8 cellular contexts compared by ENCODE assay signal in genomic region chr9:15295761-15296405, GRCh38. TPM values are rescaled to one million over a fixed set of nuclear protein-coding genes. Genes with fewer than 3 reads are reported as not detected.
DNase-seq lines count a peak whose midpoint lies in the region; ATAC-seq and TF ChIP-seq lines count a peak whose summit lies in the region.

No MANE protein-coding gene starts in this region.

- peaks cover 28% of the 10 kb centered on the region for H3K4me1 ChIP-seq in stomach smooth muscle (ENCODE audit: control insufficient read depth, insufficient read depth, low read length)

- H3K36me3 ChIP-seq in kidney epithelial cell (ENCODE audit: control insufficient read depth, insufficient read depth, low read length) (no peaks in the 10 kb centered on the region), stomach smooth muscle (ENCODE audit: control insufficient read depth in 2 of 2, insufficient read depth in 2 of 2, low read length in 2 of 2) (peaks cover 0 to 3% of the 10 kb centered on the region in 2 donors)

- in situ Hi-C loops in ACHN (cut with HindIII; ENCODE audit: low pct_ligation_motif_present, low pct_unique_long_range_greater_than_20kb, low sequenced_read_pairs), result no loop called here

- peak overlapping the region; percentile 45 to 72 for H3K9ac ChIP-seq in stomach smooth muscle (ENCODE audit: low read length in 2 of 2)

- peak; percentile 31 for ATAC-seq in GM18909 (IDR thresholded peaks at IDR 0.05; ENCODE audit: poor library complexity, unreplicated experiment)

- H3K27me3 ChIP-seq in kidney epithelial cell (ENCODE audit: control insufficient read depth, insufficient read depth, low read length) (no peaks in the 10 kb centered on the region), stomach smooth muscle (ENCODE audit: control insufficient read depth in 1 of 2, insufficient read depth in 2 of 2, low read length in 2 of 2) (no peaks in the 10 kb centered on the region)

- H3K4me3 ChIP-seq in kidney epithelial cell (ENCODE audit: low read depth, low read length), result peak overlapping the region; percentile 32
- H3K4me3 ChIP-seq in stomach smooth muscle (ENCODE audit: low read length in 2 of 2), result peak overlapping the region; percentile 50 to 73

- DNase-seq in ACHN (peak; percentile 57), KG1 (lab: John Stamatoyannopoulos, UW) (peak; percentile 41), amniotic stem cell (lab: John Stamatoyannopoulos, UW) (peak; percentile 23), kidney epithelial cell (ENCODE audit: low read depth) (peak; percentile 62), COLO668 (lab: John Stamatoyannopoulos, UW; ENCODE audit: unreplicated experiment) (no peak), GDM1 (lab: John Stamatoyannopoulos, UW) (no peak)

- H3K9me3 ChIP-seq in stomach smooth muscle (ENCODE audit: control insufficient read depth in 2 of 2, low read length in 2 of 2), result no peaks in the 10 kb centered on the region

- peak overlapping the region; percentile 85 for H3K27ac ChIP-seq in stomach smooth muscle (ENCODE audit: low read length)

- TF ChIP-seq CTCF in kidney epithelial cell (IDR thresholded peaks at IDR 0.05; ENCODE audit: insufficient read depth, low read length, poor library complexity, severe bottlenecking), result no peak

RNA-seq across cellular contexts. Expression of gene TTC39B, which starts 11.1 kb away (rescaled TPM):
- total RNA-seq in kidney epithelial cell, result 10.6 TPM in 2 replicates

Comparison
In these comparisons a context has a peak if more than half of its experiments do, and no peak if none do; other contexts are left out.
1. DNase-seq: peak in ACHN (single experiment), KG1 (single experiment), amniotic stem cell (single experiment) and kidney epithelial cell (single experiment); none in COLO668 (single experiment) and GDM1 (single experiment).